8 cellular contexts compared by ENCODE assay signal in the genomic region with DNA sequence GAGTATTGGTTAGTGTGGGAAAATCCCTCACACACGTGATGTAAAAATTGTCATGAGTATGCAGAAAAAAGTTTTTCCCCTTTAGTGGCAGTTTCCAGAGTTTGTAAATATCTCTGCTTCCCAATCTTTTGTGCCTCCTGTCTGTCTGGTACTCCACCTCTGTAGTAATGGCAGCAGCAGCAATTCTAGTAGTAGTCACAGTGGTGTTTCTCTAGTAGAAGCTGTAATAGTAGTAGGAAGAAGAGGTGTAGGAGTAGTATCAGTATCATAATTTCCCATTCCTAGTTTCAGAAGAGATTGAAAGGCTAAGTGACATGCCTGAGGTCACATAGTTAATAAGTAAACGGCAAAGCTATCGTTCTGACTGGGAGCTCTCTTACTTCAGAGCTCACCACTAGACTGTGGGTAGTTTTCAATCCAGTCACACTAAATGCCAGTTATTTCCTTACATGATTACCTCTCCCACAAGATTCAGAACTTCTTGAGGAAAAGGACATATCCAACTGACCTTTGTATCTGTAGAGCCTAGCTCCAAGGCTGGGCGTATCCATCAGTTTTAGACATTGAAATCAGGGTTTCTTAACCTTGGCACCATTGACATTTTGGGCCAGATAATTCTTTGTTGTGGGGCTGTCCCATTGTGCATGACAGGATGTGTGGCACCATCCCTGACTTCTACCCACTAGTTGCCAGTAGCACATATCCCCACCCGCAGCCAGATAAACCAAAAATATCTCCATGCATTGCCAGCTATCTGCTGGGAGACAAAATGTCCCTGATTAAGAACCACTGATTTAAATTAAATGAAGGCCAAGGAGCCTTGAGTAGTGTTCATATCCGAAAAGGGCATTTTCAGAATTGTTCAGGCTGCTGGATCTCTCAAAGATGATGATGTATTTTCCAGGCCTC.
DNase-seq lines count a peak whose midpoint lies in the region; ATAC-seq and TF ChIP-seq lines count a peak whose summit lies in the region.

No MANE protein-coding gene starts in this region.

- H3K9ac ChIP-seq in mucosa of rectum (ENCODE audit: low read depth in 1 of 2, low read length in 2 of 2), result no peak overlapping the region

- DNase-seq in HuH-7 (ENCODE audit: low spot score) (peak; percentile 36), NCI-H748 (lab: John Stamatoyannopoulos, UW; ENCODE audit: unreplicated experiment) (no peak), Peyer's patch (no peak), COLO668 (lab: John Stamatoyannopoulos, UW; ENCODE audit: unreplicated experiment) (no peak), prostate gland (ENCODE audit: low spot score) (no peak)

- TF ChIP-seq CTCF in Peyer's patch (IDR thresholded peaks at IDR 0.05), result no peak
- no peak for TF ChIP-seq CTCF in prostate gland (IDR thresholded peaks at IDR 0.05)

- H3K9me3 ChIP-seq in mucosa of rectum (ENCODE audit: control insufficient read depth in 2 of 2, low read length in 2 of 2), result no peaks in the 10 kb centered on the region
- H3K9me3 ChIP-seq in Peyer's patch, result no peaks in the 10 kb centered on the region
- no peaks in the 10 kb centered on the region for H3K9me3 ChIP-seq in prostate gland

- intact Hi-C loops in prostate gland (cut with DNase I), result no loop called here

- no peaks in the 10 kb centered on the region for H3K27me3 ChIP-seq in mucosa of rectum (ENCODE audit: control insufficient read depth in 2 of 2, insufficient read depth in 2 of 2, low read length in 2 of 2)
- no peaks in the 10 kb centered on the region for H3K27me3 ChIP-seq in Peyer's patch
- H3K27me3 ChIP-seq in prostate gland (replicated peaks; ENCODE audit: insufficient read depth), result no peaks in the 10 kb centered on the region

- TF ChIP-seq POLR2A in Peyer's patch (IDR thresholded peaks at IDR 0.05) (no peak), prostate gland (IDR thresholded peaks at IDR 0.05) (no peak)

- ATAC-seq in GM18858 (IDR thresholded peaks at IDR 0.05; ENCODE audit: unreplicated experiment), result peak; percentile 93
- ATAC-seq in GM21825 (IDR thresholded peaks at IDR 0.05; ENCODE audit: unreplicated experiment), result peak; percentile 95

- H3K36me3 ChIP-seq in mucosa of rectum (ENCODE audit: control insufficient read depth in 2 of 2, insufficient read depth in 2 of 2, low read length in 2 of 2) (no peaks in the 10 kb centered on the region), Peyer's patch (no peaks in the 10 kb centered on the region), prostate gland (no peaks in the 10 kb centered on the region)

- H3K27ac ChIP-seq in mucosa of rectum (ENCODE audit: low read depth in 2 of 2, low read length in 2 of 2) (peak overlapping the region; percentile 8 to 35), Peyer's patch (peak overlapping the region in 2 of 4 donors; percentile 7 to 51), prostate gland (no peak overlapping the region)

- H3K4me3 ChIP-seq in mucosa of rectum (ENCODE audit: low read length in 2 of 2) (no peak overlapping the region), Peyer's patch (no peak overlapping the region), prostate gland (no peak overlapping the region)

- peaks cover 0 to 7% of the 10 kb centered on the region in 2 donors for H3K4me1 ChIP-seq in mucosa of rectum (ENCODE audit: control insufficient read depth in 2 of 2, insufficient read depth in 2 of 2, low read length in 2 of 2)
- no peaks in the 10 kb centered on the region for H3K4me1 ChIP-seq in Peyer's patch
- H3K4me1 ChIP-seq in prostate gland (replicated peaks), result no peaks in the 10 kb centered on the region

- WGBS in prostate gland, result 91% methylated on average over 6 of the region's 6 CpGs

Comparison
In these comparisons a context has a peak if more than half of its experiments do, and no peak if none do; other contexts are left out.
1. H3K27ac ChIP-seq: peak in mucosa of rectum (2 of 2); none in prostate gland (0 of 2).